8 cellular contexts compared by ENCODE assay signal in the genomic region with DNA sequence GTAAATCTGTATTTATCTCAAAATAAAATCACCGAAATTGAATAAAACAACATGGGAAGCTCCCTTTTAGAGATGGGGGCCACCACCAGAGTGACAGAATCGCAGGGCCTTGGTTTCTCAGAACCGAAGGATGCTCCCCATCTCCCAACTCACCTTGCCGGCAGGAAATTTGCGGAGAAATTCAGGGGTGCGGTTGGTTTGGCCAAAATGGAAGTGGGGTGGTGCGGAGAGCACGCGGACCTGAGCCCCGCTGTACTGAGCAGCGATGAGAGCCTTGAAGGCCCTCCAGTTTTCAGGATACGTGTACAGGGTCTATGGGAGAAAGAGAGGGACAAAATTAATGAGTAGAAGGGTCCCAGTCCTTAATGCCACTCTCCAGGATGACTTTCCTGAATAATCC. TPM values are rescaled to one million over a fixed set of nuclear protein-coding genes. Genes with fewer than 3 reads are reported as not detected.
DNase-seq lines count a peak whose midpoint lies in the region; ATAC-seq and TF ChIP-seq lines count a peak whose summit lies in the region.

No MANE protein-coding gene starts in this region.

- no peak for ATAC-seq in naive B cell (ENCODE audit: low read depth in 2 of 2)

- no peaks in the 10 kb centered on the region for H3K9me3 ChIP-seq in BE2C

- peaks cover 44% of the 10 kb centered on the region for H3K36me3 ChIP-seq in BE2C

- H3K27me3 Mint-ChIP-seq in dendritic cell treated with granulocyte-macrophage colony-stimulating factor and Interleukin-4, amounts not matched to agents 40 ng/mL and 50 ng/mL, for 4 days, result no peaks in the 10 kb centered on the region
- H3K27me3 Mint-ChIP-seq in naive B cell, result no peaks in the 10 kb centered on the region

- intact Hi-C loops in dendritic cell treated with granulocyte-macrophage colony-stimulating factor and Interleukin-4, amounts not matched to agents 40 ng/mL and 50 ng/mL, for 4 days (cut with micrococcal nuclease), result loop anchor here (2.0 kb wide), 1 partner anchor 16 kb away; no protein-coding TSS in a partner anchor

- peak overlapping the region; percentile 92 for H3K4me3 ChIP-seq in BE2C (ENCODE audit: low read depth, low read length)
- H3K4me3 ChIP-seq in LNCaP clone FGC (ENCODE audit: low read depth, low read length), result peak overlapping the region; percentile 82

- no peaks in the 10 kb centered on the region for H3K27me3 ChIP-seq in BE2C

- H3K4me3 Mint-ChIP-seq in dendritic cell treated with granulocyte-macrophage colony-stimulating factor and Interleukin-4, amounts not matched to agents 40 ng/mL and 50 ng/mL, for 4 days, result peak overlapping the region; percentile 98
- peak overlapping the region; percentile 96 to 100 (median 98) for H3K4me3 Mint-ChIP-seq in naive B cell

- TF ChIP-seq CTCF in BE2C (IDR thresholded peaks at IDR 0.05; ENCODE audit: low read depth, low read length) (no peak), LNCaP clone FGC (IDR thresholded peaks at IDR 0.05; ENCODE audit: control insufficient read depth, extremely low read depth, insufficient read depth) (no peak)

- H3K4me1 ChIP-seq in BE2C, result no peaks in the 10 kb centered on the region

- peaks cover 49% of the 10 kb centered on the region for H3K4me1 Mint-ChIP-seq in dendritic cell treated with granulocyte-macrophage colony-stimulating factor and Interleukin-4, amounts not matched to agents 40 ng/mL and 50 ng/mL, for 4 days (ENCODE audit: low read depth)
- H3K4me1 Mint-ChIP-seq in naive B cell, result peaks cover 38 to 55% (median 55%) of the 10 kb centered on the region in 3 donors

- H3K27ac Mint-ChIP-seq in dendritic cell treated with granulocyte-macrophage colony-stimulating factor and Interleukin-4, amounts not matched to agents 40 ng/mL and 50 ng/mL, for 4 days, result peak overlapping the region; percentile 96
- H3K27ac Mint-ChIP-seq in naive B cell, result peak overlapping the region; percentile 94 to 98 (median 97)

- H3K9me3 Mint-ChIP-seq in dendritic cell treated with granulocyte-macrophage colony-stimulating factor and Interleukin-4, amounts not matched to agents 40 ng/mL and 50 ng/mL, for 4 days, result no peaks in the 10 kb centered on the region
- no peaks in the 10 kb centered on the region for H3K9me3 Mint-ChIP-seq in naive B cell

- H3K36me3 Mint-ChIP-seq in dendritic cell treated with granulocyte-macrophage colony-stimulating factor and Interleukin-4, amounts not matched to agents 40 ng/mL and 50 ng/mL, for 4 days (ENCODE audit: low read depth), result peaks cover 86% of the 10 kb centered on the region
- H3K36me3 Mint-ChIP-seq in naive B cell, result peaks cover 17 to 22% of the 10 kb centered on the region in 2 donors

- DNase-seq in BE2C, result no peak
- DNase-seq in LNCaP clone FGC (ENCODE audit: low read depth), result no peak
- DNase-seq in naive B cell, result no peak
- DNase-seq in epidermal melanocyte (ENCODE audit: insufficient read length, low spot score), result no peak
- no peak for DNase-seq in NCI-H1417 treated with DMSO at 0.1 percent for 48 hours (lab: John Stamatoyannopoulos, UW)
- no peak for DNase-seq in SHP77 treated with DMSO at 0.1 percent for 48 hours (lab: John Stamatoyannopoulos, UW)
- no peak for DNase-seq in NCI-H524 (lab: John Stamatoyannopoulos, UW)

RNA-seq across cellular contexts. Expression of a gene that starts 1.3 kb away (rescaled TPM):
- 578 TPM for polyA plus RNA-seq in BE2C (2012; ENCODE audit: insufficient read depth, insufficient read length, low read depth)
- 1,000 to 10,000 TPM; 1,313 to 1,862 (median 1,450) TPM for polyA plus RNA-seq in naive B cell (ENCODE audit: low read depth in 6 of 6)

RNA-seq across cellular contexts. Expression of a gene that starts 18.9 kb away (rescaled TPM):
- polyA plus RNA-seq in BE2C (2012; ENCODE audit: insufficient read depth, insufficient read length, low read depth), result 61.8 TPM
- polyA plus RNA-seq in naive B cell (ENCODE audit: low read depth in 6 of 6), result 10 to 100 TPM; 12.7 to 20.8 (median 16.2) TPM

RNA-seq across cellular contexts. Expression of a gene that starts 25.8 kb away (rescaled TPM):
- 7.4 TPM for polyA plus RNA-seq in BE2C (2012; ENCODE audit: insufficient read depth, insufficient read length, low read depth)
- 10 to 100 TPM in 5 of 6 donors, 1 to 10 TPM in 1; 2.0 to 45.3 (median 15.9) TPM for polyA plus RNA-seq in naive B cell (ENCODE audit: low read depth in 6 of 6)

RNA-seq across cellular contexts. Expression of a gene that starts 29.2 kb away (rescaled TPM):
- 83.3 TPM for polyA plus RNA-seq in BE2C (2012; ENCODE audit: insufficient read depth, insufficient read length, low read depth)
- 10 to 100 TPM in 5 of 6 donors, 1 to 10 TPM in 1; 3.4 to 27.5 (median 17.8) TPM for polyA plus RNA-seq in naive B cell (ENCODE audit: low read depth in 6 of 6)

RNA-seq across cellular contexts. Expression of a gene that starts 40.1 kb away (rescaled TPM):
- 33.4 TPM for polyA plus RNA-seq in BE2C (2012; ENCODE audit: insufficient read depth, insufficient read length, low read depth)
- polyA plus RNA-seq in naive B cell (ENCODE audit: low read depth in 6 of 6), result 10 to 100 TPM in 5 of 6 donors, 1 to 10 TPM in 1; 9.7 to 15.5 (median 12.5) TPM
